Comparison of ENCODE assay signal across 1 cellular context in the genomic region with DNA sequence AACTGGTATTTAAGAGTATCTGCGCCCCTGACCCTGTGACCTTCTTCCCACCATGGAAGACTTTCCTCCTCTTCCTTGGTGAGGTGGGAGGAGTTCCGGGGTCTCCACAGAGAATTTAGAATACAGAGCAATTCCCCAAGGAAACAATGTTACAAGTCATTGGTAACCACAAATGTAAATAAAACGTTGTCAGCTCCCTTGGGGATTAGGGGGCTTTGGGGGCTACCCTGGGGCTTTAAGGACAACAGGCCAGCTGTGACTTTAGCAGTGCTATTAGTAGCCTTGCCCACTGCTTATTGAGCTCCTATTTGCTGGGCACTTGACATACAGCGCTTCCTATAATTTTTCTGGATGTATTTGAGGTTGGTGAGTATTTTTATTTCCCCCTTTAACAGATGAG.
TF ChIP-seq lines count a peak whose summit lies in the region.

No MANE protein-coding gene starts in this region.

TF ChIP-seq in H1, 55 proteins besides CTCF, POLR2A, EP300 and RAD21:
- TF ChIP-seq POU5F1 (IDR thresholded peaks at IDR 0.05; ENCODE audit: low read depth, low read length), result no peak
- no peak for TF ChIP-seq NRF1 (IDR thresholded peaks at IDR 0.05; ENCODE audit: low read depth, low read length)
- TF ChIP-seq CBX5 (IDR thresholded peaks at IDR 0.05; ENCODE audit: low read depth, low read length), result no peak
- TF ChIP-seq CBX8 (IDR thresholded peaks at IDR 0.05; ENCODE audit: borderline replicate concordance, low read depth, low read length), result no peak
- TF ChIP-seq CHD1 (IDR thresholded peaks at IDR 0.05; ENCODE audit: low read depth, low read length), result no peak
